In the genomic region with DNA sequence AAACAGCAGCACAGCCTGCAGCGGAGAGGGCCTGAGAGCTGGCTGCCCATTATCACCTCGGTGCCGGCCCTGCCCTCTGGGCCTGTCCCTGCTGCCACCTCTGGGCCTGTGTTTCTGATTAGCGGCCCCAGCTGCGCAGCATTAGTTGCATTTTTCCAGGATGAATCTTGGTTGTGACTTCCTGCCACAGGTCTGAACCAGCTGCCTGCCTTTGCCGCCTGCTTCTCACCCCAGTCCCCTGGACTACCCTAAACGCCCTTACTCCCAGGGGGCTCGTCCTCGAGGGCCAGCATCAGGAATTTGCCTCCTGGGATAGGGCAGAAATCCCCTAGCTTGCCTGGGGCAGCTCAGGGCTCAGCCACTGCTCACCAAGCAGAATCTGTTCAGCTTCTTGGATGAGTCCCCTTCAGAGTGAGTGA, we compare ENCODE assay signal across 14 cellular contexts.
A peak's percentile ranks its signal among the peaks of the same experiment; 100 is the strongest.
DNase-seq lines count a peak whose midpoint lies in the region; ATAC-seq, FAIRE-seq and TF ChIP-seq lines count a peak whose summit lies in the region.
"Had no signal": no experiment of that assay in that cellular context is flagged by ENCODE, and none has a peak within 500 bp of the region (broad histone marks: within the 10 kb centered on the region; RNA-seq: fewer than 3 reads in every experiment).

No MANE protein-coding gene starts in this region.

- H3K4me3 ChIP-seq in AG10803 (ENCODE audit: low read length) = no peak overlapping the region
- no peak overlapping the region for H3K4me3 ChIP-seq in astrocyte (ENCODE audit: insufficient read depth, low read depth, low read length)
- H3K4me3 ChIP-seq in uterus = no peak overlapping the region

- H4K20me1 ChIP-seq in astrocyte (ENCODE audit: insufficient read depth, low read length) = no peaks in the 10 kb centered on the region

- no peaks in the 10 kb centered on the region for H3K9me3 ChIP-seq in astrocyte (ENCODE audit: insufficient read depth, low read depth, low read length)
- H3K9me3 ChIP-seq in uterus = no peaks in the 10 kb centered on the region
- H3K9me3 ChIP-seq: BE2C had no signal

- H2AFZ ChIP-seq in astrocyte (ENCODE audit: low read depth, low read length) = peak overlapping the region; percentile 1

- peak; percentile 10; the same call in 1 of the 2 replicates for TF ChIP-seq CTCF in AG10803 (conservative IDR thresholded peaks at IDR 0.05; ENCODE audit: low read length)
- TF ChIP-seq CTCF in astrocyte (IDR thresholded peaks at IDR 0.05; ENCODE audit: insufficient read depth, low read depth, low read length) = no peak
- TF ChIP-seq CTCF in uterus (IDR thresholded peaks at IDR 0.05) = no peak

- no peak overlapping the region for H3K4me3 Mint-ChIP-seq in astrocyte (ENCODE audit: unreplicated experiment)
- H3K4me3 Mint-ChIP-seq in activated T-helper 17 cell treated with anti-CD3 and anti-CD28 coated beads, Interleukin-2, amount 50 U/mL, for 72 hours = no peak overlapping the region

- peak; percentile 85 for DNase-seq in AG10803 (ENCODE audit: low read depth)
- DNase-seq in HT1080 (ENCODE audit: low read depth) = peak; percentile 67
- DNase-seq in astrocyte (ENCODE audit: low read depth) = peak; percentile 47
- peak; percentile 96 for DNase-seq in islet precursor cell
- DNase-seq in uterus = no peak
- DNase-seq in substantia nigra (lab: John Stamatoyannopoulos, UW) = no peak
- no peak for DNase-seq in OCI-M2 (lab: John Stamatoyannopoulos, UW; ENCODE audit: unreplicated experiment)
- DNase-seq: activated CD8-positive, alpha-beta memory T cell treated with anti-CD3 and anti-CD28 coated beads, Interleukin-2, amount 50 U/mL, for 48 hours; BE2C; NCI-H2227 treated with DMSO at 0.1 percent for 48 hours; stimulated activated CD4-positive, alpha-beta T cell treated with anti-CD3 and anti-CD28 coated beads, Interleukin-2, amount 100 ng/mL, for 48 hours; stimulated activated naive CD4-positive, alpha-beta T cell treated with Interleukin-2 at 50 U/mL for 16 hours had no signal

- intact Hi-C loops in uterus (cut with DNase I; ENCODE audit: low total_unique reads) = no loop called here

- no peak overlapping the region for H3K27ac Mint-ChIP-seq in astrocyte (ENCODE audit: unreplicated experiment)
- no peak overlapping the region for H3K27ac Mint-ChIP-seq in activated T-helper 17 cell treated with anti-CD3 and anti-CD28 coated beads, Interleukin-2, amount 50 U/mL, for 72 hours

- no peaks in the 10 kb centered on the region for H3K9me3 Mint-ChIP-seq in astrocyte (ENCODE audit: unreplicated experiment)
- no peaks in the 10 kb centered on the region for H3K9me3 Mint-ChIP-seq in activated T-helper 17 cell treated with anti-CD3 and anti-CD28 coated beads, Interleukin-2, amount 50 U/mL, for 72 hours

- H3K36me3 ChIP-seq in astrocyte (ENCODE audit: insufficient read depth, low read length) = no peaks in the 10 kb centered on the region
- no peaks in the 10 kb centered on the region for H3K36me3 ChIP-seq in uterus
- H3K36me3 ChIP-seq: BE2C had no signal

- peak overlapping the region; percentile 58 for H3K4me2 ChIP-seq in astrocyte (ENCODE audit: low read length)

- H3K4me1 ChIP-seq in astrocyte (ENCODE audit: insufficient read depth, low read length) = peaks cover 27% of the 10 kb centered on the region
- H3K4me1 ChIP-seq in uterus = no peaks in the 10 kb centered on the region
- H3K4me1 ChIP-seq: BE2C had no signal

- peaks cover 13% of the 10 kb centered on the region for H3K4me1 Mint-ChIP-seq in astrocyte (ENCODE audit: low read depth, unreplicated experiment)
- H3K4me1 Mint-ChIP-seq in activated T-helper 17 cell treated with anti-CD3 and anti-CD28 coated beads, Interleukin-2, amount 50 U/mL, for 72 hours = no peaks in the 10 kb centered on the region

- peaks cover 45% of the 10 kb centered on the region for H3K27me3 Mint-ChIP-seq in astrocyte (ENCODE audit: low read depth, unreplicated experiment)
- peaks cover 4% of the 10 kb centered on the region for H3K27me3 Mint-ChIP-seq in activated T-helper 17 cell treated with anti-CD3 and anti-CD28 coated beads, Interleukin-2, amount 50 U/mL, for 72 hours

- FAIRE-seq in astrocyte (lab: Jason Lieb, UNC) = no peak

- no peaks in the 10 kb centered on the region for H3K36me3 Mint-ChIP-seq in astrocyte (ENCODE audit: low read depth, unreplicated experiment)
- H3K36me3 Mint-ChIP-seq in activated T-helper 17 cell treated with anti-CD3 and anti-CD28 coated beads, Interleukin-2, amount 50 U/mL, for 72 hours (ENCODE audit: low read depth) = no peaks in the 10 kb centered on the region

- no peaks in the 10 kb centered on the region for H3K27me3 ChIP-seq in astrocyte (ENCODE audit: insufficient read depth, low read length)
- no peaks in the 10 kb centered on the region for H3K27me3 ChIP-seq in uterus
- H3K27me3 ChIP-seq: BE2C had no signal

- no peak for TF ChIP-seq POLR2A in uterus (IDR thresholded peaks at IDR 0.05)

- no peaks in the 10 kb centered on the region for H3K79me2 ChIP-seq in astrocyte (ENCODE audit: insufficient read depth, low read length)

- H3K27ac ChIP-seq in astrocyte (ENCODE audit: low read depth, low read length) = no peak overlapping the region
- no peak overlapping the region for H3K27ac ChIP-seq in uterus
- no peak overlapping the region for H3K27ac ChIP-seq in substantia nigra (ENCODE audit: low read depth, low read length, poor library complexity, severe bottlenecking)
- H3K27ac ChIP-seq: HL-60 had no signal

- H3K9ac ChIP-seq in astrocyte (ENCODE audit: low read length) = peak overlapping the region; percentile 9

- ATAC-seq in activated T-helper 17 cell treated with anti-CD3 and anti-CD28 coated beads, Interleukin-2, amount 50 U/mL, for 72 hours (replicated peaks) = no peak

Comparison
In these comparisons a context has a peak if more than half of its experiments do, and no peak if none do; other contexts are left out.
1. DNase-seq: peak in AG10803 (single experiment), HT1080 (single experiment), astrocyte (single experiment) and islet precursor cell (single experiment); none in uterus (0 of 2), substantia nigra (0 of 49) and OCI-M2 (single experiment).